10 cellular contexts compared by ENCODE assay signal in genomic region chr15:100920516-100921135, GRCh38. TPM values are rescaled to one million over a fixed set of nuclear protein-coding genes. Genes with fewer than 3 reads are reported as not detected.
DNase-seq lines count a peak whose midpoint lies in the region; ATAC-seq and TF ChIP-seq lines count a peak whose summit lies in the region.
"Had no signal": no experiment of that assay in that cellular context is flagged by ENCODE, and none has a peak within 500 bp of the region (broad histone marks: within the 10 kb centered on the region; RNA-seq: fewer than 3 reads in every experiment).

No MANE protein-coding gene starts in this region.

- H3K36me3 ChIP-seq in duodenal mucosa (ENCODE audit: control insufficient read depth in 1 of 2, insufficient read depth in 2 of 2, low read length in 2 of 2) = peaks cover 4 to 12% of the 10 kb centered on the region in 2 donors
- H3K36me3 ChIP-seq: prostate gland had no signal

- H3K4me1 ChIP-seq in duodenal mucosa (ENCODE audit: control insufficient read depth in 1 of 2, insufficient read depth in 2 of 2, low read length in 2 of 2) = peaks cover 29 to 42% of the 10 kb centered on the region in 2 donors

- H3K27me3 ChIP-seq in duodenal mucosa (ENCODE audit: control insufficient read depth in 1 of 2, insufficient read depth in 2 of 2, low read length in 2 of 2) = no peaks in the 10 kb centered on the region

- peaks cover 15% of the 10 kb centered on the region for H3K4me1 Mint-ChIP-seq in activated CD8-positive, alpha-beta T cell treated with anti-CD3 and anti-CD28 coated beads for 36 hours (ENCODE audit: low read depth)
- H3K4me1 Mint-ChIP-seq in activated CD8-positive, alpha-beta T cell treated with anti-CD3 and anti-CD28 coated beads, Interleukin-2, amount 10 ng/mL, durations not matched to agents 7 days and 5 days (ENCODE audit: low read depth) = peaks cover 22% of the 10 kb centered on the region
- peaks cover 44% of the 10 kb centered on the region for H3K4me1 Mint-ChIP-seq in stimulated activated memory B cell treated with anti-CD40 and anti-IgM and Interleukin-4, amounts not matched to agents 10 μg/mL and 1 μg/mL and 100 μg/mL, for 72 hours

- H3K4me3 Mint-ChIP-seq in activated CD8-positive, alpha-beta T cell treated with anti-CD3 and anti-CD28 coated beads for 36 hours = peak overlapping the region; percentile 23
- H3K4me3 Mint-ChIP-seq in activated CD8-positive, alpha-beta T cell treated with anti-CD3 and anti-CD28 coated beads, Interleukin-2, amount 10 ng/mL, durations not matched to agents 7 days and 5 days = no peak overlapping the region
- H3K4me3 Mint-ChIP-seq in stimulated activated memory B cell treated with anti-CD40 and anti-IgM and Interleukin-4, amounts not matched to agents 10 μg/mL and 1 μg/mL and 100 μg/mL, for 72 hours = peak overlapping the region; percentile 85

- no peaks in the 10 kb centered on the region for H3K36me3 Mint-ChIP-seq in activated CD8-positive, alpha-beta T cell treated with anti-CD3 and anti-CD28 coated beads for 36 hours (ENCODE audit: low read depth)
- H3K36me3 Mint-ChIP-seq in activated CD8-positive, alpha-beta T cell treated with anti-CD3 and anti-CD28 coated beads, Interleukin-2, amount 10 ng/mL, durations not matched to agents 7 days and 5 days (ENCODE audit: low read depth) = no peaks in the 10 kb centered on the region
- peaks cover 13% of the 10 kb centered on the region for H3K36me3 Mint-ChIP-seq in stimulated activated memory B cell treated with anti-CD40 and anti-IgM and Interleukin-4, amounts not matched to agents 10 μg/mL and 1 μg/mL and 100 μg/mL, for 72 hours

- H3K9me3 ChIP-seq in duodenal mucosa (ENCODE audit: control insufficient read depth in 1 of 2, low read length in 2 of 2) = no peaks in the 10 kb centered on the region
- H3K9me3 ChIP-seq: prostate gland had no signal

- POLR2A ChIA-PET in activated CD8-positive, alpha-beta T cell treated with anti-CD3 and anti-CD28 coated beads for 36 hours (lab: Charles Lee) = no interaction called here
- POLR2A ChIA-PET in activated CD8-positive, alpha-beta T cell treated with anti-CD3 and anti-CD28 coated beads, Interleukin-2, amount 10 ng/mL, durations not matched to agents 7 days and 5 days (lab: Charles Lee) = no interaction called here

- intact Hi-C loops in activated CD8-positive, alpha-beta T cell treated with anti-CD3 and anti-CD28 coated beads for 36 hours (cut with micrococcal nuclease) = loop anchor here (2.0 kb wide), 1 partner anchor 86 kb away; no protein-coding TSS in a partner anchor

- H3K27me3 Mint-ChIP-seq in activated CD8-positive, alpha-beta T cell treated with anti-CD3 and anti-CD28 coated beads for 36 hours = peaks cover 59% of the 10 kb centered on the region
- peaks cover 53% of the 10 kb centered on the region for H3K27me3 Mint-ChIP-seq in activated CD8-positive, alpha-beta T cell treated with anti-CD3 and anti-CD28 coated beads, Interleukin-2, amount 10 ng/mL, durations not matched to agents 7 days and 5 days (ENCODE audit: low read depth)
- H3K27me3 Mint-ChIP-seq in stimulated activated memory B cell treated with anti-CD40 and anti-IgM and Interleukin-4, amounts not matched to agents 10 μg/mL and 1 μg/mL and 100 μg/mL, for 72 hours = no peaks in the 10 kb centered on the region

- H3K9me3 Mint-ChIP-seq in activated CD8-positive, alpha-beta T cell treated with anti-CD3 and anti-CD28 coated beads for 36 hours = no peaks in the 10 kb centered on the region
- no peaks in the 10 kb centered on the region for H3K9me3 Mint-ChIP-seq in activated CD8-positive, alpha-beta T cell treated with anti-CD3 and anti-CD28 coated beads, Interleukin-2, amount 10 ng/mL, durations not matched to agents 7 days and 5 days (ENCODE audit: insufficient read depth)
- H3K9me3 Mint-ChIP-seq in stimulated activated memory B cell treated with anti-CD40 and anti-IgM and Interleukin-4, amounts not matched to agents 10 μg/mL and 1 μg/mL and 100 μg/mL, for 72 hours = no peaks in the 10 kb centered on the region

- TF ChIP-seq CTCF in activated CD8-positive, alpha-beta T cell treated with anti-CD3 and anti-CD28 coated beads for 36 hours (IDR thresholded peaks at IDR 0.05) = no peak

- peak overlapping the region in 1 of 2 donors; percentile 79 for H3K9ac ChIP-seq in duodenal mucosa (ENCODE audit: low read depth in 1 of 2, low read length in 2 of 2)

- no peak for ATAC-seq in activated CD8-positive, alpha-beta T cell treated with anti-CD3 and anti-CD28 coated beads for 36 hours
- ATAC-seq in activated CD8-positive, alpha-beta T cell treated with anti-CD3 and anti-CD28 coated beads, Interleukin-2, amount 10 ng/mL, durations not matched to agents 7 days and 5 days = no peak
- ATAC-seq in stimulated activated memory B cell treated with anti-CD40 and anti-IgM and Interleukin-4, amounts not matched to agents 10 μg/mL and 1 μg/mL and 100 μg/mL, for 72 hours = peak; percentile 52

- peak overlapping the region; percentile 78 to 82 for H3K4me3 ChIP-seq in duodenal mucosa (ENCODE audit: low read depth in 1 of 2, low read length in 2 of 2)

- CTCF ChIA-PET in activated CD8-positive, alpha-beta T cell treated with anti-CD3 and anti-CD28 coated beads for 36 hours (lab: Charles Lee) = interaction anchor here (1.4 to 12.6 kb wide), 2 partner anchors 89 to 96 kb away, joined by 4 to 243 read pairs; no protein-coding TSS in a partner anchor
- CTCF ChIA-PET in activated CD8-positive, alpha-beta T cell treated with anti-CD3 and anti-CD28 coated beads, Interleukin-2, amount 10 ng/mL, durations not matched to agents 7 days and 5 days (lab: Charles Lee) = interaction anchor here (0.8 to 7.9 kb wide), 4 partner anchors 8 to 338 kb away, joined by 3 to 222 read pairs (median 3); no protein-coding TSS in a partner anchor

- H3K27ac ChIP-seq in duodenal mucosa (ENCODE audit: low read depth, low read length) = no peak overlapping the region

- H3K27ac Mint-ChIP-seq in activated CD8-positive, alpha-beta T cell treated with anti-CD3 and anti-CD28 coated beads for 36 hours = no peak overlapping the region
- H3K27ac Mint-ChIP-seq in activated CD8-positive, alpha-beta T cell treated with anti-CD3 and anti-CD28 coated beads, Interleukin-2, amount 10 ng/mL, durations not matched to agents 7 days and 5 days = no peak overlapping the region
- peak overlapping the region; percentile 76 for H3K27ac Mint-ChIP-seq in stimulated activated memory B cell treated with anti-CD40 and anti-IgM and Interleukin-4, amounts not matched to agents 10 μg/mL and 1 μg/mL and 100 μg/mL, for 72 hours

- DNase-seq in activated CD8-positive, alpha-beta T cell treated with anti-CD3 and anti-CD28 coated beads for 36 hours = no peak
- DNase-seq in activated CD8-positive, alpha-beta T cell treated with anti-CD3 and anti-CD28 coated beads, Interleukin-2, amount 10 ng/mL, durations not matched to agents 7 days and 5 days = no peak
- DNase-seq in MV-4-11 (lab: John Stamatoyannopoulos, UW) = peak; percentile 12
- DNase-seq in cortex of kidney (lab: John Stamatoyannopoulos, UW) = no peak
- DNase-seq in NCI-H510A treated with DMSO at 0.1 percent for 48 hours (lab: John Stamatoyannopoulos, UW) = no peak
- DNase-seq in HCEC 1CT = no peak
- DNase-seq: NCI-H2081 had no signal

RNA-seq across cellular contexts. Expression of gene LRRK1, which starts 1.5 kb away (rescaled TPM):
- under 1 TPM; 0.50 to 0.83 TPM for total RNA-seq in activated CD8-positive, alpha-beta T cell treated with anti-CD3 and anti-CD28 coated beads for 36 hours
- total RNA-seq in activated CD8-positive, alpha-beta T cell treated with anti-CD3 and anti-CD28 coated beads, Interleukin-2, amount 10 ng/mL, durations not matched to agents 7 days and 5 days = under 1 TPM; 0.57 to 0.66 TPM

RNA-seq across cellular contexts. Expression of gene ALDH1A3, which starts 41.0 kb away (rescaled TPM):
- not detected for total RNA-seq in activated CD8-positive, alpha-beta T cell treated with anti-CD3 and anti-CD28 coated beads for 36 hours
- total RNA-seq in activated CD8-positive, alpha-beta T cell treated with anti-CD3 and anti-CD28 coated beads, Interleukin-2, amount 10 ng/mL, durations not matched to agents 7 days and 5 days = not detected
